15 cellular contexts compared by ENCODE assay signal in genomic region chr1:160821627-160822026, GRCh38. TPM values are rescaled to one million over a fixed set of nuclear protein-coding genes. Genes with fewer than 3 reads are reported as not detected.
DNase-seq lines count a peak whose midpoint lies in the region; ATAC-seq and TF ChIP-seq lines count a peak whose summit lies in the region.
"Had no signal": no experiment of that assay in that cellular context is flagged by ENCODE, and none has a peak within 500 bp of the region (broad histone marks: within the 10 kb centered on the region; RNA-seq: fewer than 3 reads in every experiment).

No MANE protein-coding gene starts in this region.

- POLR2A ChIA-PET in OCI-LY7 (lab: Charles Lee): interaction anchor here (0.5 kb wide), 1 partner anchor 146 kb away, joined by 3 read pairs; no protein-coding TSS in a partner anchor

- in situ Hi-C loops in ACHN (cut with HindIII; ENCODE audit: low pct_ligation_motif_present, low pct_unique_long_range_greater_than_20kb, low sequenced_read_pairs): no loop called here

- H3K4me3 ChIP-seq in AG10803 (ENCODE audit: low read length): no peak overlapping the region
- no peak overlapping the region for H3K4me3 ChIP-seq in OCI-LY7 (ENCODE audit: low read depth, low read length, poor library complexity, severe bottlenecking)
- H3K4me3 ChIP-seq in esophagus muscularis mucosa: no peak overlapping the region
- H3K4me3 ChIP-seq: sigmoid colon had no signal

- intact Hi-C loops in OCI-LY7 (cut with micrococcal nuclease; ENCODE audit: unreplicated experiment) (no loop called here), esophagus muscularis mucosa (cut with DNase I) (no loop called here)

- no peaks in the 10 kb centered on the region for H3K9me2 ChIP-seq in OCI-LY7 (ENCODE audit: insufficient read depth, low read length)

- no TSS peak for BruUV-seq in OCI-LY7 (replicated peaks; lab: Mats Ljungman, UMichigan)

- DNase-seq in AG10803 (ENCODE audit: low read depth) (no peak), Daoy (ENCODE audit: low read depth) (peak; percentile 46), OCI-LY7 (ENCODE audit: low spot score) (no peak), esophagus muscularis mucosa (ENCODE audit: extremely low spot score) (peak; percentile 24), ACHN (no peak)
- DNase-seq in activated CD4-positive, CD25-positive, alpha-beta regulatory T cell treated with anti-CD3 and anti-CD28 coated beads, Interleukin-2, amount 50 U/mL, for 72 hours: no peak
- DNase-seq: activated CD8-positive, alpha-beta memory T cell treated with anti-CD3 and anti-CD28 coated beads for 24 hours; activated gamma-delta T cell treated with Interleukin-2 at 50 U/mL for 16 hours; CD8-positive, alpha-beta T cell; left ventricle myocardium superior; NCI-H1092; NCI-H446 treated with DMSO at 0.1 percent for 48 hours; sigmoid colon had no signal

- no peak for TF ChIP-seq POLR2A in esophagus muscularis mucosa (IDR thresholded peaks at IDR 0.05; ENCODE audit: low read depth)

- H3K27me3 ChIP-seq in esophagus muscularis mucosa: peaks cover 0 to 9% (median 0%) of the 10 kb centered on the region in 4 donors

- peaks cover 40% of the 10 kb centered on the region for H3K36me3 ChIP-seq in OCI-LY7 (ENCODE audit: insufficient read depth, low read length)
- H3K36me3 ChIP-seq in esophagus muscularis mucosa: no peaks in the 10 kb centered on the region
- H3K36me3 ChIP-seq: sigmoid colon had no signal

- no peak overlapping the region for H2AFZ ChIP-seq in OCI-LY7 (ENCODE audit: low read length)

- no peaks in the 10 kb centered on the region for H3K4me1 ChIP-seq in OCI-LY7 (ENCODE audit: insufficient read depth, low read length, poor library complexity, severe bottlenecking)
- H3K4me1 ChIP-seq in esophagus muscularis mucosa: no peaks in the 10 kb centered on the region
- H3K4me1 ChIP-seq: sigmoid colon had no signal

- no peak overlapping the region for H3K4me2 ChIP-seq in OCI-LY7 (ENCODE audit: low read length)

- 72% methylated on average over 8 of the region's 8 CpGs for WGBS in esophagus muscularis mucosa

- CTCF ChIA-PET in OCI-LY7 (lab: Charles Lee; ENCODE audit: unreplicated experiment): no interaction called here

- H4K20me1 ChIP-seq in OCI-LY7 (ENCODE audit: insufficient read depth, low read length): no peaks in the 10 kb centered on the region

- no peak overlapping the region for H3K27ac ChIP-seq in OCI-LY7 (ENCODE audit: low read depth, low read length, poor library complexity, severe bottlenecking)
- no peak overlapping the region for H3K27ac ChIP-seq in esophagus muscularis mucosa (replicated peaks in 1 of 4)
- H3K27ac ChIP-seq: sigmoid colon had no signal

- ATAC-seq in GM18868 (IDR thresholded peaks at IDR 0.05; ENCODE audit: unreplicated experiment): no peak
- ATAC-seq in GM18867 (IDR thresholded peaks at IDR 0.05; ENCODE audit: unreplicated experiment): no peak
- ATAC-seq: CD8-positive, alpha-beta T cell; left ventricle myocardium superior had no signal

- TF ChIP-seq CTCF in AG10803 (conservative IDR thresholded peaks at IDR 0.05; ENCODE audit: low read length): peak; percentile 22; the same call in 1 of the 2 replicates
- TF ChIP-seq CTCF in OCI-LY7 (conservative IDR thresholded peaks at IDR 0.05; ENCODE audit: low read length): peak; percentile 67
- no peak for TF ChIP-seq CTCF in esophagus muscularis mucosa (IDR thresholded peaks at IDR 0.05)

- no peaks in the 10 kb centered on the region for H3K79me2 ChIP-seq in OCI-LY7 (ENCODE audit: insufficient read depth, low read depth, low read length)

- H3K9me3 ChIP-seq in OCI-LY7 (ENCODE audit: low read length): no peaks in the 10 kb centered on the region
- no peaks in the 10 kb centered on the region for H3K9me3 ChIP-seq in esophagus muscularis mucosa
- H3K9me3 ChIP-seq: sigmoid colon had no signal

- no peak for TF ChIP-seq EP300 in esophagus muscularis mucosa (IDR thresholded peaks at IDR 0.05)

RNA-seq across cellular contexts. Expression of gene LY9, which starts 25.7 kb away (rescaled TPM):
- total RNA-seq in Daoy (2014; rRNA removed; shearing (Covaris generic)): 0.06 TPM in 1 of 2 replicates, not detected in the other
- 23.7 and 28.4 TPM in 2 replicates for total RNA-seq in OCI-LY7 (2014; rRNA removed; shearing (Covaris generic))
- 40.2 and 42.8 TPM in 2 replicates for total RNA-seq in OCI-LY7 (2022)
- under 1 TPM in 2 of 4 donors, not detected in 2; 0.26 to 0.66 TPM for total RNA-seq in esophagus muscularis mucosa
- total RNA-seq: left ventricle myocardium superior had no signal

RNA-seq across cellular contexts. Expression of gene CD244, which starts 41.1 kb away (rescaled TPM):
- not detected in 2 replicates for total RNA-seq in Daoy (2014; rRNA removed; shearing (Covaris generic))
- total RNA-seq in OCI-LY7 (2014; rRNA removed; shearing (Covaris generic)): not detected in 2 replicates
- not detected in 2 replicates for total RNA-seq in OCI-LY7 (2022)
- under 1 TPM in 3 of 4 donors, not detected in 1; 0.13 to 0.83 (median 0.34) TPM for total RNA-seq in esophagus muscularis mucosa

Comparison
In these comparisons a context has a peak if more than half of its experiments do, and no peak if none do; other contexts are left out.
1. DNase-seq: peak in Daoy (single experiment) and esophagus muscularis mucosa (single experiment); none in AG10803 (single experiment), OCI-LY7 (single experiment), activated CD4-positive, CD25-positive, alpha-beta regulatory T cell treated with anti-CD3 and anti-CD28 coated beads, Interleukin-2, amount 50 U/mL, for 72 hours (single experiment) and ACHN (single experiment).
2. CTCF ChIP-seq: peak in AG10803 (single experiment) and OCI-LY7 (single experiment); none in esophagus muscularis mucosa (0 of 3).
3. RNA of gene LY9, which starts 25.7 kb away (total RNA-seq): 23.7 to 42.8 TPM in OCI-LY7; 0.26 to 0.66 TPM in esophagus muscularis mucosa and 0.06 TPM in Daoy; every median in the first group is over 10 times any median in the second.